In genomic region chr11:23232652-23233051, GRCh38 we compare ENCODE assay signal across 17 cellular contexts.
"Had no signal": no experiment of that assay in that cellular context is flagged by ENCODE, and none has a peak within 500 bp of the region (broad histone marks: within the 10 kb centered on the region; RNA-seq: fewer than 3 reads in every experiment).

No MANE protein-coding gene starts in this region.

- H3K27me3 ChIP-seq: esophagus muscularis mucosa, gastroesophageal sphincter, neutrophil, sigmoid colon had no signal

- H3K36me3 Mint-ChIP-seq: naive thymus-derived CD4-positive, alpha-beta T cell had no signal

- ATAC-seq: effector memory CD8-positive, alpha-beta T cell; gastroesophageal sphincter; left ventricle myocardium superior; naive thymus-derived CD4-positive, alpha-beta T cell had no signal

- H3K27ac ChIP-seq: epithelial cell of prostate, esophagus muscularis mucosa, gastroesophageal sphincter, neutrophil, sigmoid colon had no signal

- H3K36me3 ChIP-seq: esophagus muscularis mucosa, gastroesophageal sphincter, neutrophil, sigmoid colon had no signal

- DNase-seq: effector memory CD8-positive, alpha-beta T cell; glutamatergic neuron; immature natural killer cell; left ventricle myocardium superior; mesendoderm; naive thymus-derived CD4-positive, alpha-beta T cell; posterior cingulate gyrus; sigmoid colon; stimulated activated CD4-positive, alpha-beta T cell treated with anti-CD3 and anti-CD28 coated beads, Interleukin-12 subunit alpha, Interleukin-12 subunit beta, amount 100 ng/mL, for 4 hours; stimulated activated naive CD4-positive, alpha-beta T cell had no signal

- H3K4me3 Mint-ChIP-seq: dendritic cell treated with granulocyte-macrophage colony-stimulating factor and Interleukin-4, amounts not matched to agents 40 ng/mL and 50 ng/mL, for 4 days; effector memory CD8-positive, alpha-beta T cell; immature natural killer cell; naive thymus-derived CD4-positive, alpha-beta T cell had no signal

- H3K9me3 Mint-ChIP-seq: immature natural killer cell had no signal

- H3K27ac Mint-ChIP-seq: dendritic cell treated with granulocyte-macrophage colony-stimulating factor and Interleukin-4, amounts not matched to agents 40 ng/mL and 50 ng/mL, for 4 days; effector memory CD8-positive, alpha-beta T cell; immature natural killer cell; naive thymus-derived CD4-positive, alpha-beta T cell had no signal

- H3K9me3 ChIP-seq: esophagus muscularis mucosa, gastroesophageal sphincter, sigmoid colon had no signal

- H3K4me1 Mint-ChIP-seq: immature natural killer cell; naive thymus-derived CD4-positive, alpha-beta T cell had no signal

- H3K4me1 ChIP-seq: esophagus muscularis mucosa, gastroesophageal sphincter, sigmoid colon had no signal

- H3K27me3 Mint-ChIP-seq: dendritic cell treated with granulocyte-macrophage colony-stimulating factor and Interleukin-4, amounts not matched to agents 40 ng/mL and 50 ng/mL, for 4 days; effector memory CD8-positive, alpha-beta T cell; naive thymus-derived CD4-positive, alpha-beta T cell had no signal

- H3K4me3 ChIP-seq: esophagus muscularis mucosa, gastroesophageal sphincter, lung, sigmoid colon, skin epidermis had no signal
